15 cellular contexts compared by ENCODE assay signal in genomic region chr3:171862993-171863521, GRCh38. TPM values are rescaled to one million over a fixed set of nuclear protein-coding genes. Genes with fewer than 3 reads are reported as not detected.
A peak's percentile ranks its signal among the peaks of the same experiment; 100 is the strongest.
DNase-seq lines count a peak whose midpoint lies in the region; ATAC-seq and TF ChIP-seq lines count a peak whose summit lies in the region.
"Had no signal": no experiment of that assay in that cellular context is flagged by ENCODE, and none has a peak within 500 bp of the region (broad histone marks: within the 10 kb centered on the region; RNA-seq: fewer than 3 reads in every experiment).

No MANE protein-coding gene starts in this region.

- TF ChIP-seq CTCF in WTC11 (IDR thresholded peaks at IDR 0.05) (no peak), fibroblast of the aortic adventitia (IDR thresholded peaks at IDR 0.05; ENCODE audit: insufficient read depth, low read length) (no peak), parathyroid adenoma (IDR thresholded peaks at IDR 0.05) (no peak)

- POLR2A ChIA-PET in WTC11 (lab: Charles Lee): no interaction called here

- peak overlapping the region; percentile 25 for H2AFZ ChIP-seq in parathyroid adenoma

- H3K27ac Mint-ChIP-seq in WTC11: no peak overlapping the region
- H3K27ac Mint-ChIP-seq: activated naive CD4-positive, alpha-beta T cell treated with anti-CD3 and anti-CD28 coated beads, Interleukin-2, amount 50 U/mL, for 24 hours; dendritic cell treated with granulocyte-macrophage colony-stimulating factor and Interleukin-4, amounts not matched to agents 40 ng/mL and 50 ng/mL, for 4 days had no signal

- H3K27me3 ChIP-seq in parathyroid adenoma (ENCODE audit: control insufficient read depth, insufficient read depth, low read length): no peaks in the 10 kb centered on the region
- H3K27me3 ChIP-seq: gastrocnemius medialis had no signal

- H3K27ac ChIP-seq in parathyroid adenoma: no peak overlapping the region
- H3K27ac ChIP-seq: gastrocnemius medialis had no signal

- H3K27me3 Mint-ChIP-seq in WTC11 (ENCODE audit: low read depth): no peaks in the 10 kb centered on the region
- H3K27me3 Mint-ChIP-seq: dendritic cell treated with granulocyte-macrophage colony-stimulating factor and Interleukin-4, amounts not matched to agents 40 ng/mL and 50 ng/mL, for 4 days had no signal

- no peaks in the 10 kb centered on the region for H3K9me3 ChIP-seq in parathyroid adenoma (ENCODE audit: control insufficient read depth, low read length)
- H3K9me3 ChIP-seq: gastrocnemius medialis had no signal

- H3K79me2 ChIP-seq in parathyroid adenoma: no peaks in the 10 kb centered on the region

- H3K9me3 Mint-ChIP-seq in WTC11: peaks cover 15% of the 10 kb centered on the region
- H3K9me3 Mint-ChIP-seq: activated naive CD4-positive, alpha-beta T cell treated with anti-CD3 and anti-CD28 coated beads, Interleukin-2, amount 50 U/mL, for 24 hours; dendritic cell treated with granulocyte-macrophage colony-stimulating factor and Interleukin-4, amounts not matched to agents 40 ng/mL and 50 ng/mL, for 4 days had no signal

- peaks cover 12% of the 10 kb centered on the region for H3K4me1 Mint-ChIP-seq in WTC11
- H3K4me1 Mint-ChIP-seq: activated naive CD4-positive, alpha-beta T cell treated with anti-CD3 and anti-CD28 coated beads, Interleukin-2, amount 50 U/mL, for 24 hours had no signal

- H3K4me3 ChIP-seq in fibroblast of the aortic adventitia (ENCODE audit: low read depth, low read length) (no peak overlapping the region), parathyroid adenoma (ENCODE audit: low read depth, low read length) (no peak overlapping the region)
- H3K4me3 ChIP-seq: gastrocnemius medialis had no signal

- DNase-seq in EH (ENCODE audit: low read depth) (peak; percentile 91), WTC11 (ENCODE audit: low spot score) (no peak), fibroblast of the aortic adventitia (ENCODE audit: low read depth) (peak; percentile 64), hypothalamus (lab: John Stamatoyannopoulos, UW) (no peak)
- DNase-seq: gastrocnemius medialis, NCI-H526, nucleus accumbens, Right ventricle myocardium superior had no signal

- ATAC-seq in WTC11 (peak; percentile 51; the same call in 1 of the 2 replicates), GM18907 (IDR thresholded peaks at IDR 0.05; ENCODE audit: unreplicated experiment) (no peak), HG03196 (IDR thresholded peaks at IDR 0.05; ENCODE audit: unreplicated experiment) (no peak), GM21360 (IDR thresholded peaks at IDR 0.05; ENCODE audit: unreplicated experiment) (no peak)
- ATAC-seq: gastrocnemius medialis had no signal

- no peak overlapping the region for H3K4me3 Mint-ChIP-seq in WTC11
- H3K4me3 Mint-ChIP-seq: activated naive CD4-positive, alpha-beta T cell treated with anti-CD3 and anti-CD28 coated beads, Interleukin-2, amount 50 U/mL, for 24 hours; dendritic cell treated with granulocyte-macrophage colony-stimulating factor and Interleukin-4, amounts not matched to agents 40 ng/mL and 50 ng/mL, for 4 days had no signal

- CTCF ChIA-PET in WTC11 (lab: Charles Lee): no interaction called here

- H3K4me1 ChIP-seq in parathyroid adenoma: no peaks in the 10 kb centered on the region
- H3K4me1 ChIP-seq: gastrocnemius medialis had no signal

- no peak overlapping the region for H3K9ac ChIP-seq in parathyroid adenoma

- no peak overlapping the region for H3K4me2 ChIP-seq in parathyroid adenoma (ENCODE audit: low read length)

- H3K36me3 Mint-ChIP-seq in WTC11: peaks cover 11% of the 10 kb centered on the region
- H3K36me3 Mint-ChIP-seq: activated naive CD4-positive, alpha-beta T cell treated with anti-CD3 and anti-CD28 coated beads, Interleukin-2, amount 50 U/mL, for 24 hours had no signal

- no peaks in the 10 kb centered on the region for H3K36me3 ChIP-seq in parathyroid adenoma (ENCODE audit: control insufficient read depth, insufficient read depth, low read length)
- H3K36me3 ChIP-seq: gastrocnemius medialis had no signal

TF ChIP-seq in WTC11, 78 proteins besides CTCF, POLR2A, EP300 and RAD21 (continues in another document):
- TF ChIP-seq ERG (CRISPR knock-in tag; IDR thresholded peaks at IDR 0.05) (no peak), USF2 (CRISPR knock-in tag; IDR thresholded peaks at IDR 0.05) (no peak), ZMAT4 (CRISPR knock-in tag; IDR thresholded peaks at IDR 0.05) (no peak), SP1 (CRISPR knock-in tag; conservative IDR thresholded peaks at IDR 0.05) (no peak), SOX15 (CRISPR knock-in tag; IDR thresholded peaks at IDR 0.05) (no peak), ZNF219 (CRISPR knock-in tag; IDR thresholded peaks at IDR 0.05; ENCODE audit: borderline replicate concordance) (no peak), USF1 (CRISPR knock-in tag; IDR thresholded peaks at IDR 0.05) (no peak), RORB (CRISPR knock-in tag; IDR thresholded peaks at IDR 0.05) (no peak), MLX (CRISPR knock-in tag; IDR thresholded peaks at IDR 0.05) (no peak), MYBL2 (CRISPR knock-in tag; IDR thresholded peaks at IDR 0.05) (no peak)
- TF ChIP-seq, protein P1, sequence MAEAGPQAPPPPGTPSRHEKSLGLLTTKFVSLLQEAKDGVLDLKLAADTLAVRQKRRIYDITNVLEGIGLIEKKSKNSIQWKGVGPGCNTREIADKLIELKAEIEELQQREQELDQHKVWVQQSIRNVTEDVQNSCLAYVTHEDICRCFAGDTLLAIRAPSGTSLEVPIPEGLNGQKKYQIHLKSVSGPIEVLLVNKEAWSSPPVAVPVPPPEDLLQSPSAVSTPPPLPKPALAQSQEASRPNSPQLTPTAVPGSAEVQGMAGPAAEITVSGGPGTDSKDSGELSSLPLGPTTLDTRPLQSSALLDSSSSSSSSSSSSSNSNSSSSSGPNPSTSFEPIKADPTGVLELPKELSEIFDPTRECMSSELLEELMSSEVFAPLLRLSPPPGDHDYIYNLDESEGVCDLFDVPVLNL (CRISPR knock-in tag; IDR thresholded peaks at IDR 0.05; ENCODE audit: borderline replicate concordance, low read depth): no peak
- TF ChIP-seq, protein P2, sequence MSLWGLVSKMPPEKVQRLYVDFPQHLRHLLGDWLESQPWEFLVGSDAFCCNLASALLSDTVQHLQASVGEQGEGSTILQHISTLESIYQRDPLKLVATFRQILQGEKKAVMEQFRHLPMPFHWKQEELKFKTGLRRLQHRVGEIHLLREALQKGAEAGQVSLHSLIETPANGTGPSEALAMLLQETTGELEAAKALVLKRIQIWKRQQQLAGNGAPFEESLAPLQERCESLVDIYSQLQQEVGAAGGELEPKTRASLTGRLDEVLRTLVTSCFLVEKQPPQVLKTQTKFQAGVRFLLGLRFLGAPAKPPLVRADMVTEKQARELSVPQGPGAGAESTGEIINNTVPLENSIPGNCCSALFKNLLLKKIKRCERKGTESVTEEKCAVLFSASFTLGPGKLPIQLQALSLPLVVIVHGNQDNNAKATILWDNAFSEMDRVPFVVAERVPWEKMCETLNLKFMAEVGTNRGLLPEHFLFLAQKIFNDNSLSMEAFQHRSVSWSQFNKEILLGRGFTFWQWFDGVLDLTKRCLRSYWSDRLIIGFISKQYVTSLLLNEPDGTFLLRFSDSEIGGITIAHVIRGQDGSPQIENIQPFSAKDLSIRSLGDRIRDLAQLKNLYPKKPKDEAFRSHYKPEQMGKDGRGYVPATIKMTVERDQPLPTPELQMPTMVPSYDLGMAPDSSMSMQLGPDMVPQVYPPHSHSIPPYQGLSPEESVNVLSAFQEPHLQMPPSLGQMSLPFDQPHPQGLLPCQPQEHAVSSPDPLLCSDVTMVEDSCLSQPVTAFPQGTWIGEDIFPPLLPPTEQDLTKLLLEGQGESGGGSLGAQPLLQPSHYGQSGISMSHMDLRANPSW (CRISPR knock-in tag; conservative IDR thresholded peaks at IDR 0.05; ENCODE audit: low read depth): no peak

RNA-seq across cellular contexts. Expression of gene TMEM212, which starts 19.9 kb away (rescaled TPM):
- total RNA-seq in WTC11 (2021) (not detected in 3 replicates), fibroblast of the aortic adventitia (ENCODE audit: low replicate concordance) (not detected in 2 replicates)
- total RNA-seq: G401, gastrocnemius medialis, Right ventricle myocardium superior had no signal

RNA-seq across cellular contexts. Expression of gene PLD1, which starts 52.8 kb away (rescaled TPM):
- total RNA-seq in WTC11 (2021) (3.2 to 4.0 TPM (median 3.6 TPM) in 3 replicates), fibroblast of the aortic adventitia (ENCODE audit: low replicate concordance) (10.1 and 23.1 TPM in 2 replicates)
- total RNA-seq: G401 had no signal

Comparison
In these comparisons a context has a peak if more than half of its experiments do, and no peak if none do; other contexts are left out.
1. DNase-seq: peak in EH (single experiment) and fibroblast of the aortic adventitia (single experiment); none in WTC11 (single experiment) and hypothalamus (0 of 51).